In genomic region chr11:119382101-119382500, GRCh38 we compare ENCODE assay signal across 10 cellular contexts. TPM values are rescaled to one million over a fixed set of nuclear protein-coding genes. Genes with fewer than 3 reads are reported as not detected.
DNase-seq lines count a peak whose midpoint lies in the region; ATAC-seq, FAIRE-seq and TF ChIP-seq lines count a peak whose summit lies in the region.
"Had no signal": no experiment of that assay in that cellular context is flagged by ENCODE, and none has a peak within 500 bp of the region (broad histone marks: within the 10 kb centered on the region; RNA-seq: fewer than 3 reads in every experiment).

No MANE protein-coding gene starts in this region.

- no peak for TF ChIP-seq CTCF in GM10266 (IDR thresholded peaks at IDR 0.05; ENCODE audit: control insufficient read depth, insufficient read depth, low read depth, missing control alignments)
- no peak for TF ChIP-seq CTCF in fibroblast of mammary gland (conservative IDR thresholded peaks at IDR 0.05; ENCODE audit: control insufficient read depth, insufficient read depth, low read depth, low read length)
- TF ChIP-seq CTCF in gastrocnemius medialis (IDR thresholded peaks at IDR 0.05 in 4 of 5, conservative IDR thresholded peaks at IDR 0.05 in 1 of 5), result no peak

- H3K9ac ChIP-seq in NT2/D1 (ENCODE audit: insufficient read length, low read depth), result peak overlapping the region; percentile 53

- peak overlapping the region; percentile 56 for H3K4me3 ChIP-seq in NT2/D1 (ENCODE audit: insufficient read length, low read depth)
- peak overlapping the region; percentile 50 for H3K4me3 ChIP-seq in fibroblast of mammary gland (ENCODE audit: control insufficient read depth, low read depth, low read length)
- H3K4me3 ChIP-seq in gastrocnemius medialis, result peak overlapping the region; percentile 30 to 73 (median 62)

- H3K27me3 ChIP-seq in NT2/D1 (ENCODE audit: insufficient read depth, insufficient read length) (peaks cover 8% of the 10 kb centered on the region), gastrocnemius medialis (no peaks in the 10 kb centered on the region)

- DNase-seq in GM10266 (ENCODE audit: extremely low spot score), result peak; percentile 2
- no peak for DNase-seq in NT2/D1 (ENCODE audit: low read depth, low spot score)
- no peak for DNase-seq in fibroblast of mammary gland (ENCODE audit: low read depth)
- DNase-seq in gastrocnemius medialis, result no peak
- DNase-seq in GM19240 (ENCODE audit: insufficient read length, low spot score), result no peak
- DNase-seq in posterior vena cava (ENCODE audit: low spot score), result no peak
- DNase-seq in AG20443 (ENCODE audit: low spot score), result no peak
- DNase-seq in urothelium cell line (ENCODE audit: low spot score), result no peak

- H3K9me3 ChIP-seq in NT2/D1 (ENCODE audit: insufficient read depth, low read length), result no peaks in the 10 kb centered on the region
- H3K9me3 ChIP-seq in gastrocnemius medialis, result no peaks in the 10 kb centered on the region

- intact Hi-C loops in gastrocnemius medialis (cut with DNase I; ENCODE audit: low total_unique reads), result loop anchor here (2.0 kb wide), 1 partner anchor 93 kb away; no protein-coding TSS in a partner anchor
- intact Hi-C loops in posterior vena cava (cut with DNase I), result no loop called here

- H3K4me1 ChIP-seq in NT2/D1 (ENCODE audit: insufficient read depth, insufficient read length) (peaks cover 12% of the 10 kb centered on the region), gastrocnemius medialis (peaks cover 35 to 38% of the 10 kb centered on the region in 2 donors)

- no peak for TF ChIP-seq POLR2A in gastrocnemius medialis (IDR thresholded peaks at IDR 0.05)

- peak overlapping the region; percentile 78 to 99 (median 98) for H3K27ac ChIP-seq in gastrocnemius medialis

- in situ Hi-C loops in gastrocnemius medialis (cut with MboI; ENCODE audit: low sequenced_read_pairs in 4 of 4), result no loop called here

- no peak for FAIRE-seq in urothelium cell line (lab: Jason Lieb, UNC)
- FAIRE-seq: islet of Langerhans had no signal

- ATAC-seq in gastrocnemius medialis, result no peak

- no peaks in the 10 kb centered on the region for H3K36me3 ChIP-seq in NT2/D1 (ENCODE audit: insufficient read depth, insufficient read length, low read length)
- H3K36me3 ChIP-seq in gastrocnemius medialis, result no peaks in the 10 kb centered on the region

RNA-seq across cellular contexts. Expression of gene USP2, which starts 0.6 kb away (rescaled TPM):
- total RNA-seq in gastrocnemius medialis, result 100 to 1,000 TPM in 1 of 4 donors, 10 to 100 TPM in 3; 19.4 to 105 (median 46.0) TPM
- total RNA-seq in posterior vena cava, result 10 to 100 TPM; 10.4 to 17.3 TPM

RNA-seq across cellular contexts. Expression of gene MFRP, which starts 35.6 kb away (rescaled TPM):
- total RNA-seq in gastrocnemius medialis, result not detected
- total RNA-seq in posterior vena cava, result not detected
- total RNA-seq: SK-MEL-5 had no signal

RNA-seq across cellular contexts. Expression of gene THY1, which starts 40.9 kb away (rescaled TPM):
- total RNA-seq in gastrocnemius medialis, result under 1 TPM in 3 of 4 donors, not detected in 1; 0.22 to 0.70 (median 0.36) TPM
- 100 to 1,000 TPM in 1 of 2 donors, 10 to 100 TPM in 1; 35.0 to 151 TPM for total RNA-seq in posterior vena cava

RNA-seq across cellular contexts. Expression of gene C1QTNF5, which starts 41.4 kb away (rescaled TPM):
- total RNA-seq in gastrocnemius medialis (10 to 100 TPM in 1 of 4 donors, 1 to 10 TPM in 3; 4.0 to 16.0 (median 6.0) TPM), posterior vena cava (10 to 100 TPM; 57.7 to 63.0 TPM)
- total RNA-seq: SK-MEL-5 had no signal

RNA-seq across cellular contexts. Expression of gene RNF26, which starts 47.8 kb away (rescaled TPM):
- total RNA-seq in gastrocnemius medialis (1 to 10 TPM; 3.8 to 5.1 (median 4.7) TPM), posterior vena cava (10 to 100 TPM; 22.1 to 23.3 TPM)

Comparison
In these comparisons a context has a peak if more than half of its experiments do, and no peak if none do; other contexts are left out.
1. RNA of gene THY1, which starts 40.9 kb away (total RNA-seq): 35.0 to 151 TPM in posterior vena cava; 0.22 to 0.70 TPM in gastrocnemius medialis; every median in the first group is over 10 times any median in the second.
2. Peak in every context shown above with its lines, with median percentiles within 50 percentile points of each other: H3K4me3 ChIP-seq.